ENCODE assay signal across 10 cellular contexts in genomic region chr2:8457092-8457481, GRCh38.
DNase-seq lines count a peak whose midpoint lies in the region; ATAC-seq and TF ChIP-seq lines count a peak whose summit lies in the region.
"Had no signal": no experiment of that assay in that cellular context is flagged by ENCODE, and none has a peak within 500 bp of the region (broad histone marks: within the 10 kb centered on the region; RNA-seq: fewer than 3 reads in every experiment).

No MANE protein-coding gene starts in this region.

- peak; percentile 38 to 41 for ATAC-seq in stimulated activated naive B cell treated with anti-CD40 and anti-IgM and Interleukin-4, amounts not matched to agents 10 μg/mL and 1 μg/mL and 100 μg/mL, for 72 hours (replicated peaks)
- no peak for ATAC-seq in GM21619 (IDR thresholded peaks at IDR 0.05; ENCODE audit: unreplicated experiment)

- no peak for TF ChIP-seq CTCF in OCI-LY3 (IDR thresholded peaks at IDR 0.05; ENCODE audit: low read depth, low read length)

- intact Hi-C loops in activated T-helper 2 cell treated with anti-CD3 and anti-CD28 coated beads, Interferon-gamma antibody, Interleukin-2, Interleukin-4, amounts not matched to agents 10 μg/mL and 5 μg/mL and 100 μg/mL, durations not matched to agents 14 hours and 24 hours and 36 hours (cut with micrococcal nuclease), result loop anchor here (2.0 kb wide), 2 partner anchors 18 to 58 kb away; no protein-coding TSS in a partner anchor

- H2AFZ ChIP-seq in OCI-LY3 (ENCODE audit: low read depth, low read length), result no peak overlapping the region

- H4K20me1 ChIP-seq in OCI-LY3 (ENCODE audit: insufficient read depth, low read length), result no peaks in the 10 kb centered on the region

- H3K4me1 ChIP-seq in OCI-LY3 (ENCODE audit: low read length) (peaks cover 44% of the 10 kb centered on the region), duodenal mucosa (ENCODE audit: control insufficient read depth in 1 of 2, insufficient read depth in 2 of 2, low read length in 2 of 2) (peaks cover 41% of the 10 kb centered on the region in 2 donors)
- H3K4me1 ChIP-seq: ascending aorta had no signal

- no peak overlapping the region for H3K27ac ChIP-seq in OCI-LY3 (ENCODE audit: low read length)
- peak overlapping the region; percentile 43 for H3K27ac ChIP-seq in duodenal mucosa (ENCODE audit: low read depth, low read length)
- H3K27ac ChIP-seq: ascending aorta, HL-60 had no signal

- DNase-seq in activated CD4-positive, alpha-beta T cell treated with anti-CD3 and anti-CD28 coated beads, Interleukin-2, amount 10 ng/mL, durations not matched to agents 7 days and 5 days, result no peak
- DNase-seq in activated CD4-positive, alpha-beta T cell treated with anti-CD3 and anti-CD28 coated beads, Interleukin-2, amount 50 U/mL, for 1 hour, result no peak
- DNase-seq in stimulated activated naive B cell treated with anti-CD40 and anti-IgM and Interleukin-4, amounts not matched to agents 10 μg/mL and 1 μg/mL and 100 μg/mL, for 72 hours, result no peak
- no peak for DNase-seq in activated T-helper 2 cell treated with anti-CD3 and anti-CD28 coated beads, Interferon-gamma antibody, Interleukin-2, Interleukin-4, amounts not matched to agents 10 μg/mL and 5 μg/mL and 100 μg/mL, durations not matched to agents 14 hours and 24 hours and 36 hours (ENCODE audit: low spot score)
- no peak for DNase-seq in OCI-M2 (lab: John Stamatoyannopoulos, UW; ENCODE audit: unreplicated experiment)

- no peaks in the 10 kb centered on the region for H3K27me3 Mint-ChIP-seq in activated CD4-positive, alpha-beta T cell treated with anti-CD3 and anti-CD28 coated beads, Interleukin-2, amount 10 ng/mL, durations not matched to agents 7 days and 5 days
- peaks cover 76 to 94% of the 10 kb centered on the region in 2 donors for H3K27me3 Mint-ChIP-seq in stimulated activated naive B cell treated with anti-CD40 and anti-IgM and Interleukin-4, amounts not matched to agents 10 μg/mL and 1 μg/mL and 100 μg/mL, for 72 hours
- peaks cover 16% of the 10 kb centered on the region for H3K27me3 Mint-ChIP-seq in activated T-helper 2 cell treated with anti-CD3 and anti-CD28 coated beads, Interferon-gamma antibody, Interleukin-2, Interleukin-4, amounts not matched to agents 10 μg/mL and 5 μg/mL and 100 μg/mL, durations not matched to agents 14 hours and 24 hours and 36 hours (ENCODE audit: low read depth)

- H3K9me3 ChIP-seq in OCI-LY3 (ENCODE audit: insufficient read depth, low read length) (no peaks in the 10 kb centered on the region), duodenal mucosa (ENCODE audit: control insufficient read depth in 1 of 2, low read length in 2 of 2) (no peaks in the 10 kb centered on the region)
- H3K9me3 ChIP-seq: ascending aorta had no signal

- POLR2A ChIA-PET in activated CD4-positive, alpha-beta T cell treated with anti-CD3 and anti-CD28 coated beads, Interleukin-2, amount 10 ng/mL, durations not matched to agents 7 days and 5 days (lab: Charles Lee), result no interaction called here

- H3K9ac ChIP-seq in OCI-LY3 (ENCODE audit: low read length) (peak overlapping the region; percentile 59), duodenal mucosa (ENCODE audit: low read depth in 1 of 2, low read length in 2 of 2) (peak overlapping the region in 1 of 2 donors; percentile 34)

- peak overlapping the region; percentile 62 for H3K4me3 Mint-ChIP-seq in activated CD4-positive, alpha-beta T cell treated with anti-CD3 and anti-CD28 coated beads, Interleukin-2, amount 10 ng/mL, durations not matched to agents 7 days and 5 days
- peak overlapping the region; percentile 53 to 57 for H3K4me3 Mint-ChIP-seq in stimulated activated naive B cell treated with anti-CD40 and anti-IgM and Interleukin-4, amounts not matched to agents 10 μg/mL and 1 μg/mL and 100 μg/mL, for 72 hours
- H3K4me3 Mint-ChIP-seq in activated T-helper 2 cell treated with anti-CD3 and anti-CD28 coated beads, Interferon-gamma antibody, Interleukin-2, Interleukin-4, amounts not matched to agents 10 μg/mL and 5 μg/mL and 100 μg/mL, durations not matched to agents 14 hours and 24 hours and 36 hours (ENCODE audit: low read depth), result no peak overlapping the region

- H3K4me2 ChIP-seq in OCI-LY3 (ENCODE audit: low read length), result peak overlapping the region; percentile 73

- H3K9me3 Mint-ChIP-seq in activated CD4-positive, alpha-beta T cell treated with anti-CD3 and anti-CD28 coated beads, Interleukin-2, amount 10 ng/mL, durations not matched to agents 7 days and 5 days, result no peaks in the 10 kb centered on the region
- H3K9me3 Mint-ChIP-seq in stimulated activated naive B cell treated with anti-CD40 and anti-IgM and Interleukin-4, amounts not matched to agents 10 μg/mL and 1 μg/mL and 100 μg/mL, for 72 hours, result peaks cover 0 to 1% of the 10 kb centered on the region in 2 donors
- H3K9me3 Mint-ChIP-seq in activated T-helper 2 cell treated with anti-CD3 and anti-CD28 coated beads, Interferon-gamma antibody, Interleukin-2, Interleukin-4, amounts not matched to agents 10 μg/mL and 5 μg/mL and 100 μg/mL, durations not matched to agents 14 hours and 24 hours and 36 hours, result no peaks in the 10 kb centered on the region

- H3K4me1 Mint-ChIP-seq in activated CD4-positive, alpha-beta T cell treated with anti-CD3 and anti-CD28 coated beads, Interleukin-2, amount 10 ng/mL, durations not matched to agents 7 days and 5 days, result peaks cover 41% of the 10 kb centered on the region
- H3K4me1 Mint-ChIP-seq in stimulated activated naive B cell treated with anti-CD40 and anti-IgM and Interleukin-4, amounts not matched to agents 10 μg/mL and 1 μg/mL and 100 μg/mL, for 72 hours, result peaks cover 5 to 23% of the 10 kb centered on the region in 2 donors
- peaks cover 28% of the 10 kb centered on the region for H3K4me1 Mint-ChIP-seq in activated T-helper 2 cell treated with anti-CD3 and anti-CD28 coated beads, Interferon-gamma antibody, Interleukin-2, Interleukin-4, amounts not matched to agents 10 μg/mL and 5 μg/mL and 100 μg/mL, durations not matched to agents 14 hours and 24 hours and 36 hours (ENCODE audit: low read depth)

- CTCF ChIA-PET in activated CD4-positive, alpha-beta T cell treated with anti-CD3 and anti-CD28 coated beads, Interleukin-2, amount 10 ng/mL, durations not matched to agents 7 days and 5 days (lab: Charles Lee), result no interaction called here

- H3K36me3 ChIP-seq in OCI-LY3 (replicated peaks; ENCODE audit: low read depth, low read length) (no peaks in the 10 kb centered on the region), duodenal mucosa (ENCODE audit: control insufficient read depth in 1 of 2, insufficient read depth in 2 of 2, low read length in 2 of 2) (no peaks in the 10 kb centered on the region)
- H3K36me3 ChIP-seq: ascending aorta had no signal

- peak overlapping the region; percentile 79 for H3K27ac Mint-ChIP-seq in activated CD4-positive, alpha-beta T cell treated with anti-CD3 and anti-CD28 coated beads, Interleukin-2, amount 10 ng/mL, durations not matched to agents 7 days and 5 days
- no peak overlapping the region for H3K27ac Mint-ChIP-seq in stimulated activated naive B cell treated with anti-CD40 and anti-IgM and Interleukin-4, amounts not matched to agents 10 μg/mL and 1 μg/mL and 100 μg/mL, for 72 hours
- no peak overlapping the region for H3K27ac Mint-ChIP-seq in activated T-helper 2 cell treated with anti-CD3 and anti-CD28 coated beads, Interferon-gamma antibody, Interleukin-2, Interleukin-4, amounts not matched to agents 10 μg/mL and 5 μg/mL and 100 μg/mL, durations not matched to agents 14 hours and 24 hours and 36 hours

- no peaks in the 10 kb centered on the region for H3K79me2 ChIP-seq in OCI-LY3 (ENCODE audit: low read length)

- peaks cover 4% of the 10 kb centered on the region for H3K36me3 Mint-ChIP-seq in activated CD4-positive, alpha-beta T cell treated with anti-CD3 and anti-CD28 coated beads, Interleukin-2, amount 10 ng/mL, durations not matched to agents 7 days and 5 days (ENCODE audit: low read depth)
- no peaks in the 10 kb centered on the region for H3K36me3 Mint-ChIP-seq in stimulated activated naive B cell treated with anti-CD40 and anti-IgM and Interleukin-4, amounts not matched to agents 10 μg/mL and 1 μg/mL and 100 μg/mL, for 72 hours
- no peaks in the 10 kb centered on the region for H3K36me3 Mint-ChIP-seq in activated T-helper 2 cell treated with anti-CD3 and anti-CD28 coated beads, Interferon-gamma antibody, Interleukin-2, Interleukin-4, amounts not matched to agents 10 μg/mL and 5 μg/mL and 100 μg/mL, durations not matched to agents 14 hours and 24 hours and 36 hours (ENCODE audit: low read depth)

- H3K27me3 ChIP-seq in OCI-LY3 (ENCODE audit: low read depth, low read length), result no peaks in the 10 kb centered on the region; the same call in 1 of the 2 replicates
- H3K27me3 ChIP-seq in duodenal mucosa (ENCODE audit: control insufficient read depth in 1 of 2, insufficient read depth in 2 of 2, low read length in 2 of 2), result no peaks in the 10 kb centered on the region
- H3K27me3 ChIP-seq: ascending aorta had no signal

- H3K4me3 ChIP-seq in OCI-LY3 (ENCODE audit: low read length), result peak overlapping the region; percentile 80
- H3K4me3 ChIP-seq in duodenal mucosa (ENCODE audit: low read depth in 1 of 2, low read length in 2 of 2), result peak overlapping the region; percentile 53 to 62
